9 cellular contexts compared by ENCODE assay signal in the genomic region with DNA sequence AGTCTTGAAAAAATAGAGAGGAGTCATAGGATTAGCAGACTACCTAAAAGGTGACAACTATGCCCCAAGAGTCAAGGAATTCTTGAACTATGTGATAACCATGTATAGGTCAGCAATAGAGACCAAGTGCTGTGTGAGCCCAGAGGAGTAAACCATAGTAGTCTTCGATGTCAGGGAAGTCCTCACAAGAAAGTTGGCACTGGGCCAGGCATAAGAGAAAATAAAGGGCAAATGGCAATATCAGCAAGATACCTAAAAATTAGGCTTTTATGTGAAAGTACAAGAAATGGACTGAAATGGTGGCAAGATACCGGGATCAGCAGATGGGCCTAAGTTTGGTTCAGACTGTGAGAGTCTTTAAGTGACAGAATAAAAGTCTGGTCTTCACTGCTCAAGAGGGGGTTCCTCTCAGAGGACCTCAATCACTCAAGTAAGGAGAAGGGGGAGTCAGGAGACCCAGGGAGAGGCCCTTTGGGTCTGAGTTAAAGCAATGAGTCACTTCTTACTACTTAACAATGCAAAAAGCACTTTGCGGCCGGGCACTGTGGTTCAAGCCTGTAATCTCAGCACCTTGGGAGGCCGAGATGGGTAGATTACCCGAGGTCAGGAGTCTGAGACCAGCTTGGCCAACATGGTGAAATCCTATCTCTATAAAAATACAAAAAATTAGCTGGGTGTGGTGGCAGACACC.
DNase-seq lines count a peak whose midpoint lies in the region; ATAC-seq lines count a peak whose summit lies in the region.
"Had no signal": no experiment of that assay in that cellular context is flagged by ENCODE, and none has a peak within 500 bp of the region (broad histone marks: within the 10 kb centered on the region; RNA-seq: fewer than 3 reads in every experiment).

No MANE protein-coding gene starts in this region.

- no peaks in the 10 kb centered on the region for H3K36me3 ChIP-seq in ACC112 (ENCODE audit: insufficient read depth, low read length)

- H3K4me3 Mint-ChIP-seq in activated naive CD8-positive, alpha-beta T cell treated with anti-CD3 and anti-CD28 coated beads, Interleukin-2, amount 50 U/mL, for 24 hours: no peak overlapping the region

- ATAC-seq in GM19395 (IDR thresholded peaks at IDR 0.05; ENCODE audit: unreplicated experiment) (peak; percentile 49), HG03175 (IDR thresholded peaks at IDR 0.05; ENCODE audit: unreplicated experiment) (peak; percentile 48)
- peak; percentile 25 for ATAC-seq in activated naive CD8-positive, alpha-beta T cell treated with anti-CD3 and anti-CD28 coated beads, Interleukin-2, amount 50 U/mL, for 24 hours

- H3K36me3 Mint-ChIP-seq in activated naive CD8-positive, alpha-beta T cell treated with anti-CD3 and anti-CD28 coated beads, Interleukin-2, amount 50 U/mL, for 24 hours (ENCODE audit: low read depth): no peaks in the 10 kb centered on the region

- H3K27ac ChIP-seq in ACC112 (ENCODE audit: low read depth, low read length): peak overlapping the region; percentile 94

- no peaks in the 10 kb centered on the region for H3K79me2 ChIP-seq in ACC112 (ENCODE audit: control insufficient read depth, insufficient read depth, low read length, unreplicated experiment)

- no peak overlapping the region for H3K4me3 ChIP-seq in ACC112 (ENCODE audit: low read depth, low read length)
- H3K4me3 ChIP-seq: skin epidermis had no signal

- DNase-seq in activated naive CD8-positive, alpha-beta T cell treated with anti-CD3 and anti-CD28 coated beads, Interleukin-2, amount 50 U/mL, for 24 hours: peak; percentile 10
- DNase-seq in activated effector memory CD4-positive, alpha-beta T cell treated with anti-CD3 and anti-CD28 coated beads, Interleukin-2, amount 50 U/mL, for 16 hours: no peak
- DNase-seq in T-helper 1 cell: no peak
- no peak for DNase-seq in T1000 (lab: John Stamatoyannopoulos, UW)
- DNase-seq in cerebellar nuclear complex (lab: John Stamatoyannopoulos, UW): no peak

- H3K27ac Mint-ChIP-seq in activated naive CD8-positive, alpha-beta T cell treated with anti-CD3 and anti-CD28 coated beads, Interleukin-2, amount 50 U/mL, for 24 hours: peak overlapping the region; percentile 66

- H3K4me1 Mint-ChIP-seq in activated naive CD8-positive, alpha-beta T cell treated with anti-CD3 and anti-CD28 coated beads, Interleukin-2, amount 50 U/mL, for 24 hours: peaks cover 26% of the 10 kb centered on the region

- H3K9me3 Mint-ChIP-seq in activated naive CD8-positive, alpha-beta T cell treated with anti-CD3 and anti-CD28 coated beads, Interleukin-2, amount 50 U/mL, for 24 hours: no peaks in the 10 kb centered on the region

- H2AFZ ChIP-seq in ACC112 (ENCODE audit: low read length, unreplicated experiment): no peak overlapping the region

- peaks cover 50% of the 10 kb centered on the region for H3K4me1 ChIP-seq in ACC112 (ENCODE audit: control insufficient read depth, insufficient read depth, low read length, unreplicated experiment)

- no peaks in the 10 kb centered on the region for H3K27me3 ChIP-seq in ACC112 (ENCODE audit: insufficient read depth, low read length)

- H3K27me3 Mint-ChIP-seq in activated naive CD8-positive, alpha-beta T cell treated with anti-CD3 and anti-CD28 coated beads, Interleukin-2, amount 50 U/mL, for 24 hours: no peaks in the 10 kb centered on the region
